In genomic region chr4:142077048-142077447, GRCh38 we compare ENCODE assay signal across 30 cellular contexts.
"Had no signal": no experiment of that assay in that cellular context is flagged by ENCODE, and none has a peak within 500 bp of the region (broad histone marks: within the 10 kb centered on the region; RNA-seq: fewer than 3 reads in every experiment).

No MANE protein-coding gene starts in this region.

- H3K9ac ChIP-seq: KMS-11 had no signal

- H3K4me1 ChIP-seq: colonic mucosa, SJCRH30 had no signal

- H3K36me3 ChIP-seq: brain microvascular endothelial cell, colonic mucosa, MG63 had no signal

- H3K4me3 ChIP-seq: colonic mucosa, MG63, SJCRH30 had no signal

- H3K9me3 ChIP-seq: colonic mucosa, MG63, SJCRH30 had no signal

- H3K27ac ChIP-seq: brain microvascular endothelial cell, colonic mucosa, KMS-11, SJCRH30 had no signal

- ATAC-seq: activated T-helper 17 cell treated with anti-CD3 and anti-CD28 coated beads, Interleukin-2, amount 50 U/mL, for 72 hours; Panc1; Right ventricle myocardium inferior; T-helper 17 cell had no signal

- H3K27me3 ChIP-seq: brain microvascular endothelial cell, colonic mucosa, MG63, SJCRH30 had no signal

- H3K4me2 ChIP-seq: KMS-11 had no signal

- DNase-seq: activated B cell treated with CpG ODN at 0.5 μM for 24 hours; activated CD4-positive, alpha-beta T cell treated with anti-CD3 and anti-CD28 coated beads for 1 hour; activated CD4-positive, alpha-beta T cell treated with anti-CD3 and anti-CD28 coated beads, Interleukin-2, amount 10 ng/mL, durations not matched to agents 24 days and 14 days; activated CD4-positive, alpha-beta T cell treated with anti-CD3 and anti-CD28 coated beads, Interleukin-2, amount 50 U/mL, for 48 hours; activated CD8-positive, alpha-beta memory T cell treated with anti-CD3 and anti-CD28 coated beads for 24 hours; activated gamma-delta T cell; activated naive CD4-positive, alpha-beta T cell treated with anti-CD3 and anti-CD28 coated beads, Interleukin-2, amount 10 ng/mL, durations not matched to agents 7 days and 5 days; activated naive CD8-positive, alpha-beta T cell treated with anti-CD3 and anti-CD28 coated beads for 36 hours; activated T-cell treated with anti-CD3 and anti-CD28 coated beads for 4 hours; activated T-cell treated with anti-CD3 and anti-CD28 coated beads, Interleukin-2, amount 50 U/mL, for 48 hours; brain microvascular endothelial cell; caudate nucleus; colonic mucosa; MG63; MV-4-11; NCI-H1092 treated with DMSO at 0.1 percent for 48 hours; NCI-H1417 treated with DMSO at 0.1 percent for 48 hours; NCI-H1694 treated with DMSO at 0.1 percent for 48 hours; NCI-H2029 treated with DMSO at 0.1 percent for 48 hours; NCI-H446 treated with DMSO at 0.1 percent for 48 hours; NCI-H524 treated with DMSO at 0.1 percent for 48 hours; NCI-H774; RPMI8226; SJCRH30; T-helper 17 cell; T-helper 9 cell had no signal
